Comparison of ENCODE assay signal across 18 cellular contexts in genomic region chr6:40395066-40395697, GRCh38.
DNase-seq lines count a peak whose midpoint lies in the region; ATAC-seq and TF ChIP-seq lines count a peak whose summit lies in the region.
"Had no signal": no experiment of that assay in that cellular context is flagged by ENCODE, and none has a peak within 500 bp of the region (broad histone marks: within the 10 kb centered on the region; RNA-seq: fewer than 3 reads in every experiment).

No MANE protein-coding gene starts in this region.

- no peaks in the 10 kb centered on the region; the same call in 1 of the 3 replicates for H3K9me3 Mint-ChIP-seq in GM23338
- H3K9me3 Mint-ChIP-seq: effector memory CD8-positive, alpha-beta T cell; neural crest cell; WTC11 had no signal

- no peaks in the 10 kb centered on the region for H4K20me1 ChIP-seq in GM23338 (replicated peaks; ENCODE audit: insufficient read depth)

- intact Hi-C loops in Panc1 (cut with micrococcal nuclease; ENCODE audit: unreplicated experiment) = no loop called here

- no peaks in the 10 kb centered on the region for H3K9me3 ChIP-seq in Panc1 (ENCODE audit: control insufficient read depth, insufficient read depth, low read depth, low read length)
- H3K9me3 ChIP-seq: testis had no signal

- no peaks in the 10 kb centered on the region for H3F3A ChIP-seq in GM23338 (replicated peaks; ENCODE audit: low read depth)

- TF ChIP-seq CTCF in Panc1 (IDR thresholded peaks at IDR 0.05) (no peak), GM23338 (conservative IDR thresholded peaks at IDR 0.05; ENCODE audit: low read depth in 2 of 2) (no peak)

- ATAC-seq in Panc1 (0 out of 2 replicates have a peak, but pooled peaks have one; percentile 13), left lobe of liver (peak; percentile 2), HG03039 (IDR thresholded peaks at IDR 0.05; ENCODE audit: unreplicated experiment) (no peak), HG02852 (IDR thresholded peaks at IDR 0.05; ENCODE audit: unreplicated experiment) (no peak), GM21515 (IDR thresholded peaks at IDR 0.05; ENCODE audit: unreplicated experiment) (no peak), GM23338 (no peak)
- ATAC-seq: effector memory CD8-positive, alpha-beta T cell; WTC11 had no signal

- H3K36me3 ChIP-seq in Panc1 (ENCODE audit: control insufficient read depth, insufficient read depth, low read length) (no peaks in the 10 kb centered on the region), GM23338 (ENCODE audit: insufficient read depth) (no peaks in the 10 kb centered on the region)

- H3K36me3 Mint-ChIP-seq in GM23338 (ENCODE audit: low read depth) = no peaks in the 10 kb centered on the region
- H3K36me3 Mint-ChIP-seq: WTC11 had no signal

- no peak overlapping the region for H2AFZ ChIP-seq in GM23338

- no peaks in the 10 kb centered on the region for H3K9me2 ChIP-seq in GM23338 (ENCODE audit: insufficient read depth)

- BruUV-seq in Panc1 (replicated peaks; lab: Mats Ljungman, UMichigan) = no TSS peak

- no peaks in the 10 kb centered on the region for H3K4me1 ChIP-seq in Panc1 (ENCODE audit: control insufficient read depth, insufficient read depth, low read length)
- H3K4me1 ChIP-seq in GM23338 (ENCODE audit: insufficient read depth) = no peaks in the 10 kb centered on the region
- H3K4me1 ChIP-seq: testis had no signal

- no peaks in the 10 kb centered on the region for H3K79me2 ChIP-seq in GM23338 (replicated peaks; ENCODE audit: insufficient read depth)

- H3K4me1 Mint-ChIP-seq in GM23338 = peaks cover 3% of the 10 kb centered on the region

- no peak overlapping the region for H3K27ac Mint-ChIP-seq in GM23338
- H3K27ac Mint-ChIP-seq: WTC11 had no signal

- DNase-seq in DMS53 (lab: John Stamatoyannopoulos, UW) (peak; percentile 96), M059J (ENCODE audit: low read depth) (peak; percentile 70), Panc1 (ENCODE audit: low read depth, low spot score) (no peak), left lobe of liver (ENCODE audit: low spot score) (peak; percentile 40), GM23338 (ENCODE audit: low spot score) (no peak)
- DNase-seq: activated T-cell treated with anti-CD3 and anti-CD28 coated beads, Interleukin-2, amount 50 U/mL, for 1 hour; anterior cingulate cortex; effector memory CD8-positive, alpha-beta T cell; glutamatergic neuron; KBM-7; NCI-H82; testis had no signal

- H3K4me2 ChIP-seq in GM23338 = no peak overlapping the region

- H3K27me3 Mint-ChIP-seq in GM23338 (ENCODE audit: insufficient read depth, low read depth, poor library complexity) = peaks cover under 1% of the 10 kb centered on the region

- peaks cover 1% of the 10 kb centered on the region; the same call in 1 of the 2 replicates for H3K27me3 ChIP-seq in Panc1 (ENCODE audit: control insufficient read depth, insufficient read depth, low read length)
- H3K27me3 ChIP-seq in GM23338 (ENCODE audit: insufficient read depth) = no peaks in the 10 kb centered on the region
- H3K27me3 ChIP-seq: testis had no signal

- POLR2A ChIA-PET in Panc1 (lab: Charles Lee) = no interaction called here

- H3K27ac ChIP-seq in Panc1 (ENCODE audit: low read length) (no peak overlapping the region), GM23338 (ENCODE audit: low read depth) (no peak overlapping the region)
- H3K27ac ChIP-seq: testis had no signal

- no peak overlapping the region for H3K4me3 ChIP-seq in Panc1 (ENCODE audit: low read depth in 2 of 2, low read length in 2 of 2)
- no peak overlapping the region for H3K4me3 ChIP-seq in GM23338
- H3K4me3 ChIP-seq: skin epidermis, testis had no signal

- CTCF ChIA-PET in Panc1 (lab: Charles Lee) = no interaction called here

- H3K4me3 Mint-ChIP-seq in GM23338 = no peak overlapping the region
- H3K4me3 Mint-ChIP-seq: effector memory CD8-positive, alpha-beta T cell; neural crest cell; WTC11 had no signal

- in situ Hi-C loops in Panc1 (cut with HindIII; ENCODE audit: low pct_unique_long_range_greater_than_20kb, low sequenced_read_pairs) = no loop called here

TF ChIP-seq in GM23338, 12 proteins besides CTCF, POLR2A, EP300 and RAD21:
- TF ChIP-seq EZH2 (IDR thresholded peaks at IDR 0.05; ENCODE audit: low read depth, unreplicated experiment) (no peak), EZH2phosphoT487 (IDR thresholded peaks at IDR 0.05; ENCODE audit: unreplicated experiment) (no peak), STAT1 (IDR thresholded peaks at IDR 0.05; ENCODE audit: unreplicated experiment) (no peak), ZNF114 (CRISPR knock-in tag; IDR thresholded peaks at IDR 0.05) (no peak), NANOG (IDR thresholded peaks at IDR 0.05; ENCODE audit: borderline replicate concordance) (no peak), ZNF462 (CRISPR knock-in tag; IDR thresholded peaks at IDR 0.05) (no peak), CREB1 (CRISPR knock-in tag; IDR thresholded peaks at IDR 0.05; ENCODE audit: low read depth) (no peak)
TF ChIP-seq in GM23338: peak in this region for 0.

Comparison
In these comparisons a context has a peak if more than half of its experiments do, and no peak if none do; other contexts are left out.
1. DNase-seq: peak in DMS53 (single experiment), M059J (single experiment) and left lobe of liver (single experiment); none in Panc1 (single experiment) and GM23338 (single experiment).
2. ATAC-seq: peak in Panc1 (single experiment) and left lobe of liver (single experiment); none in HG03039 (single experiment), HG02852 (single experiment), GM21515 (single experiment) and GM23338 (single experiment).